7 cellular contexts compared by ENCODE assay signal in the genomic region with DNA sequence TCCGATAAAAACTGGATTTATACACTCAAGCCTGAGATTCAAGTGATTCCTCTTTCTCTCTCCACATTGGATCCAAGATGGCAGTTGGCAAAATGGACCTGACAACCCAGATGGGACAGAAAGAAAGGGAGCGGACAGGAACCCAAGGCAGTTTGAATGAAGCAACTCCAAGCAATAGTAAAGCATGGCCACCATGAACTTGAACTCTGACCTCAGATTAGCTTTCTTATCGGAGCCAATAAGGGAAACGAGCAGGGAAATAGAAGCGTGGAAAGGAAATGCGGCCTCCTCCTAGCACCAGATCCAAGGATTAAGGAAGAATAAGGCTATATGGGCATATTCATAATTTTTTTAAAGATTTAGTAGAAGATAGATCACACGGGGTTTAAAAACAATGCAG.
"Had no signal": no experiment of that assay in that cellular context is flagged by ENCODE, and none has a peak within 500 bp of the region (broad histone marks: within the 10 kb centered on the region; RNA-seq: fewer than 3 reads in every experiment).

No MANE protein-coding gene starts in this region.

- FAIRE-seq: HepG2, HTR-8/SVneo had no signal

- DNase-seq: IMR-90, KBM-7, KG1 had no signal

- H3K4me2 ChIP-seq: KMS-11 had no signal

- H3K27ac ChIP-seq: HL-60, KMS-11 had no signal

- ATAC-seq: HepG2 had no signal

- H3K9ac ChIP-seq: KMS-11 had no signal
